14 cellular contexts compared by ENCODE assay signal in genomic region chr9:109297899-109298298, GRCh38. TPM values are rescaled to one million over a fixed set of nuclear protein-coding genes. Genes with fewer than 3 reads are reported as not detected.
A peak's percentile ranks its signal among the peaks of the same experiment; 100 is the strongest.
DNase-seq lines count a peak whose midpoint lies in the region; ATAC-seq and TF ChIP-seq lines count a peak whose summit lies in the region.
"Had no signal": no experiment of that assay in that cellular context is flagged by ENCODE, and none has a peak within 500 bp of the region (broad histone marks: within the 10 kb centered on the region; RNA-seq: fewer than 3 reads in every experiment).

No MANE protein-coding gene starts in this region.

- peaks cover 7% of the 10 kb centered on the region; the same call in 1 of the 2 replicates for H3F3A ChIP-seq in GM23248 (ENCODE audit: insufficient read depth)

- no peaks in the 10 kb centered on the region for H3K36me3 ChIP-seq in GM23248 (ENCODE audit: low read depth)
- H3K36me3 ChIP-seq in right lobe of liver: no peaks in the 10 kb centered on the region

- intact Hi-C loops in right lobe of liver (cut with DNase I): no loop called here

- no peaks in the 10 kb centered on the region for H4K20me1 ChIP-seq in GM23248 (ENCODE audit: insufficient read depth)

- peaks cover 19% of the 10 kb centered on the region for H3K27me3 ChIP-seq in GM23248 (replicated peaks; ENCODE audit: insufficient read depth)
- no peaks in the 10 kb centered on the region for H3K27me3 ChIP-seq in right lobe of liver

- no peak overlapping the region for H3K4me2 ChIP-seq in GM23248 (ENCODE audit: unreplicated experiment)
- H3K4me2 ChIP-seq: smooth muscle cell had no signal

- H3K9me3 ChIP-seq in GM23248 (ENCODE audit: low read depth) (no peaks in the 10 kb centered on the region), right lobe of liver (no peaks in the 10 kb centered on the region)

- H3K79me2 ChIP-seq in GM23248 (ENCODE audit: insufficient read depth): no peaks in the 10 kb centered on the region

- H3K27ac ChIP-seq in GM23248: no peak overlapping the region
- H3K27ac ChIP-seq in right lobe of liver: no peak overlapping the region

- no peak overlapping the region for H2AFZ ChIP-seq in GM23248

- H3K4me3 ChIP-seq in GM23248 (no peak overlapping the region), cardiac fibroblast (replicated peaks in 1 of 2; ENCODE audit: low read depth in 2 of 2, low read length in 2 of 2) (no peak overlapping the region), right lobe of liver (no peak overlapping the region)
- H3K4me3 ChIP-seq: K562, smooth muscle cell had no signal

- TF ChIP-seq POLR2A in right lobe of liver (IDR thresholded peaks at IDR 0.05): no peak

- TF ChIP-seq CTCF in cardiac fibroblast (IDR thresholded peaks at IDR 0.05; ENCODE audit: low read depth, low read length) (no peak), right lobe of liver (IDR thresholded peaks at IDR 0.05) (no peak), GM20000 (IDR thresholded peaks at IDR 0.05; ENCODE audit: extremely low read depth, missing control alignments) (no peak)

- H3K9ac ChIP-seq in GM23248: no peak overlapping the region

- H3K9me2 ChIP-seq in GM23248 (ENCODE audit: insufficient read depth): no peaks in the 10 kb centered on the region

- peak; percentile 90 for DNase-seq in GM23248
- DNase-seq in MV-4-11 (lab: John Stamatoyannopoulos, UW): peak; percentile 72
- DNase-seq in cardiac fibroblast (ENCODE audit: low read depth in 2 of 2): peak; percentile 34 to 86
- DNase-seq in renal cortical epithelial cell (ENCODE audit: low read depth): peak; percentile 74
- DNase-seq in right lobe of liver: no peak
- no peak for DNase-seq in SK-N-DZ (ENCODE audit: low spot score)
- DNase-seq in NCI-H2227 (lab: John Stamatoyannopoulos, UW; ENCODE audit: unreplicated experiment): no peak
- no peak for DNase-seq in GM20000 (ENCODE audit: low spot score)
- DNase-seq: activated CD4-positive, CD25-positive, alpha-beta regulatory T cell; CD8-positive, alpha-beta T cell; NCI-H2081 treated with DMSO at 0.1 percent for 48 hours; nucleus accumbens had no signal

- in situ Hi-C loops in GM23248 (cut with MboI): no loop called here

- H3K4me1 ChIP-seq in GM23248 (ENCODE audit: insufficient read depth): peaks cover 7% of the 10 kb centered on the region
- H3K4me1 ChIP-seq in right lobe of liver: peaks cover 0 to 25% (median 8%) of the 10 kb centered on the region in 4 donors

- no peak for ATAC-seq in right lobe of liver
- ATAC-seq: CD8-positive, alpha-beta T cell; K562 had no signal

- 0% methylated on average over 1 of the region's 1 CpG for WGBS in GM23248 (ENCODE audit: low coverage in 1 of 2, low lambda C conversion rate in 2 of 2, missing lambda C conversion rate in 2 of 2), 2 experiments
- 56% methylated on average over 1 of the region's 1 CpG for WGBS in right lobe of liver (ENCODE audit: insufficient coverage, low coverage, low lambda C conversion rate, missing lambda C conversion rate)

RNA-seq across cellular contexts. Expression of gene EPB41L4B, which starts 23.0 kb away (rescaled TPM):
- 0.76 and 1.0 TPM in 2 replicates for total RNA-seq in GM23248 (2014; rRNA removed; shearing (Covaris generic))
- 0.33 and 0.43 TPM in 2 replicates for polyA plus RNA-seq in GM23248 (2016; fragmentation: Nextera tagmentation; extraction: Ambion mirVana)
- total RNA-seq in renal cortical epithelial cell (5.8 and 13.5 TPM in 2 replicates), right lobe of liver (10 to 100 TPM; 29.0 to 89.0 (median 32.4) TPM)
- polyA plus RNA-seq in SK-N-DZ (2014; cell fraction: cytosol; rRNA removed): 2.9 and 3.1 TPM in 2 replicates
- 6.7 and 7.1 TPM in 2 replicates for polyA plus RNA-seq in SK-N-DZ (2014; cell fraction: nucleus; rRNA removed)
- total RNA-seq: CD8-positive, alpha-beta T cell had no signal

Comparison
In these comparisons a context has a peak if more than half of its experiments do, and no peak if none do; other contexts are left out.
1. DNase-seq: peak in GM23248 (single experiment), MV-4-11 (single experiment), cardiac fibroblast (2 of 2) and renal cortical epithelial cell (single experiment); none in right lobe of liver (0 of 3), SK-N-DZ (single experiment), NCI-H2227 (single experiment) and GM20000 (single experiment).